9 cellular contexts compared by ENCODE assay signal in genomic region chr22:49788492-49788891, GRCh38. TPM values are rescaled to one million over a fixed set of nuclear protein-coding genes. Genes with fewer than 3 reads are reported as not detected.
DNase-seq lines count a peak whose midpoint lies in the region; ATAC-seq and TF ChIP-seq lines count a peak whose summit lies in the region.
"Had no signal": no experiment of that assay in that cellular context is flagged by ENCODE, and none has a peak within 500 bp of the region (broad histone marks: within the 10 kb centered on the region; RNA-seq: fewer than 3 reads in every experiment).

No MANE protein-coding gene starts in this region.

- no peak for TF ChIP-seq CTCF in ascending aorta (IDR thresholded peaks at IDR 0.05)
- TF ChIP-seq CTCF in MM.1S (IDR thresholded peaks at IDR 0.05; ENCODE audit: low read length): no peak

- peaks cover 9% of the 10 kb centered on the region for H4K20me1 ChIP-seq in MM.1S (ENCODE audit: insufficient read depth, low read length)

- H3K4me3 ChIP-seq in ascending aorta (no peak overlapping the region), right cardiac atrium (ENCODE audit: low read length) (no peak overlapping the region), MM.1S (ENCODE audit: low read length) (no peak overlapping the region)

- H3K9ac ChIP-seq in MM.1S (ENCODE audit: low read length): no peak overlapping the region

- intact Hi-C loops in ascending aorta (cut with DNase I): no loop called here
- intact Hi-C loops in right cardiac atrium (cut with DNase I): no loop called here

- H3K9me3 ChIP-seq in KOPT-K1 (ENCODE audit: insufficient read depth, low read length, poor library complexity, severe bottlenecking): no peaks in the 10 kb centered on the region
- H3K9me3 ChIP-seq in ascending aorta: no peaks in the 10 kb centered on the region
- no peaks in the 10 kb centered on the region for H3K9me3 ChIP-seq in right cardiac atrium (ENCODE audit: control insufficient read depth, low read length)
- H3K9me3 ChIP-seq in MM.1S (replicated peaks; ENCODE audit: insufficient read depth, low read length): no peaks in the 10 kb centered on the region

- no peak overlapping the region for H3K4me2 ChIP-seq in MM.1S (ENCODE audit: low read depth, low read length)

- no peak overlapping the region for H2AFZ ChIP-seq in MM.1S (ENCODE audit: low read length)

- H3K4me1 Mint-ChIP-seq in stimulated activated naive B cell treated with anti-CD40 and anti-IgM and Interleukin-4, amounts not matched to agents 10 μg/mL and 1 μg/mL and 100 μg/mL, for 72 hours: peaks cover 20 to 46% of the 10 kb centered on the region in 2 donors

- peaks cover 94% of the 10 kb centered on the region for H3K36me3 ChIP-seq in KOPT-K1 (ENCODE audit: insufficient read depth, low read length)
- H3K36me3 ChIP-seq in ascending aorta: peaks cover 37 to 59% of the 10 kb centered on the region in 2 donors
- H3K36me3 ChIP-seq in MM.1S (replicated peaks; ENCODE audit: insufficient read depth, low read length): peaks cover 4% of the 10 kb centered on the region; the same call in 1 of the 2 replicates

- H3K27ac Mint-ChIP-seq in stimulated activated naive B cell treated with anti-CD40 and anti-IgM and Interleukin-4, amounts not matched to agents 10 μg/mL and 1 μg/mL and 100 μg/mL, for 72 hours: peak overlapping the region; percentile 76

- H3K79me2 ChIP-seq in MM.1S (ENCODE audit: low read length): peaks cover 95% of the 10 kb centered on the region

- H3K4me3 Mint-ChIP-seq in stimulated activated naive B cell treated with anti-CD40 and anti-IgM and Interleukin-4, amounts not matched to agents 10 μg/mL and 1 μg/mL and 100 μg/mL, for 72 hours: no peak overlapping the region

- H3K27me3 ChIP-seq in ascending aorta (no peaks in the 10 kb centered on the region), right cardiac atrium (ENCODE audit: control insufficient read depth, insufficient read depth) (no peaks in the 10 kb centered on the region), MM.1S (replicated peaks; ENCODE audit: insufficient read depth, low read length) (no peaks in the 10 kb centered on the region)

- 11% methylated on average over 11 of the region's 11 CpGs for WGBS in right cardiac atrium

- H3F3A ChIP-seq in MM.1S (ENCODE audit: insufficient read depth, low read length): no peaks in the 10 kb centered on the region

- H3K27me3 Mint-ChIP-seq in stimulated activated naive B cell treated with anti-CD40 and anti-IgM and Interleukin-4, amounts not matched to agents 10 μg/mL and 1 μg/mL and 100 μg/mL, for 72 hours: no peaks in the 10 kb centered on the region

- H3K27ac ChIP-seq in KOPT-K1 (ENCODE audit: low read depth, low read length, poor library complexity, severe bottlenecking) (peak overlapping the region; percentile 71), ascending aorta (peak overlapping the region; percentile 4 to 59), right cardiac atrium (ENCODE audit: low read length) (no peak overlapping the region), MM.1S (ENCODE audit: low read length) (no peak overlapping the region)

- no peaks in the 10 kb centered on the region for H3K9me3 Mint-ChIP-seq in stimulated activated naive B cell treated with anti-CD40 and anti-IgM and Interleukin-4, amounts not matched to agents 10 μg/mL and 1 μg/mL and 100 μg/mL, for 72 hours

- H3K9me2 ChIP-seq in MM.1S (replicated peaks; ENCODE audit: insufficient read depth, low read length): no peaks in the 10 kb centered on the region

- H3K4me1 ChIP-seq in ascending aorta (peaks cover 0 to 19% of the 10 kb centered on the region in 2 donors), right cardiac atrium (ENCODE audit: control insufficient read depth, insufficient read depth, low read length) (peaks cover 24% of the 10 kb centered on the region), MM.1S (ENCODE audit: low read length) (no peaks in the 10 kb centered on the region)

- DNase-seq in ascending aorta (ENCODE audit: low spot score in 2 of 2) (peak in 1 of 2 donors; percentile 78), right cardiac atrium (peak; percentile 83 to 94 (median 93)), UCSD-AML1 (lab: John Stamatoyannopoulos, UW; ENCODE audit: unreplicated experiment) (no peak), NCI-H69 (lab: John Stamatoyannopoulos, UW) (no peak), COLO668 (lab: John Stamatoyannopoulos, UW; ENCODE audit: unreplicated experiment) (no peak), MM.1S (no peak)
- DNase-seq in stimulated activated naive B cell treated with anti-CD40 and anti-IgM and Interleukin-4, amounts not matched to agents 10 μg/mL and 1 μg/mL and 100 μg/mL, for 72 hours: no peak
- DNase-seq: NCI-H187 had no signal

- H3K36me3 Mint-ChIP-seq in stimulated activated naive B cell treated with anti-CD40 and anti-IgM and Interleukin-4, amounts not matched to agents 10 μg/mL and 1 μg/mL and 100 μg/mL, for 72 hours: peaks cover 60 to 65% of the 10 kb centered on the region in 2 donors

- ATAC-seq in right cardiac atrium: peak; percentile 85 to 89
- ATAC-seq in stimulated activated naive B cell treated with anti-CD40 and anti-IgM and Interleukin-4, amounts not matched to agents 10 μg/mL and 1 μg/mL and 100 μg/mL, for 72 hours (replicated peaks): peak; percentile 61 to 70

RNA-seq across cellular contexts. Expression of gene BRD1, which starts 39.2 kb away (rescaled TPM):
- total RNA-seq in ascending aorta: 32.5 TPM
- total RNA-seq in right cardiac atrium: 10 to 100 TPM; 17.7 to 19.4 (median 18.3) TPM
- polyA plus RNA-seq in right cardiac atrium: 16.3 TPM

Comparison
In these comparisons a context has a peak if more than half of its experiments do, and no peak if none do; other contexts are left out.
1. H3K27ac ChIP-seq: peak in KOPT-K1 (single experiment) and ascending aorta (2 of 2); none in right cardiac atrium (single experiment) and MM.1S (single experiment).
2. DNase-seq: peak in right cardiac atrium (3 of 3); none in stimulated activated naive B cell treated with anti-CD40 and anti-IgM and Interleukin-4, amounts not matched to agents 10 μg/mL and 1 μg/mL and 100 μg/mL, for 72 hours (single experiment), UCSD-AML1 (single experiment), NCI-H69 (single experiment), COLO668 (single experiment) and MM.1S (single experiment).